In the genomic region with DNA sequence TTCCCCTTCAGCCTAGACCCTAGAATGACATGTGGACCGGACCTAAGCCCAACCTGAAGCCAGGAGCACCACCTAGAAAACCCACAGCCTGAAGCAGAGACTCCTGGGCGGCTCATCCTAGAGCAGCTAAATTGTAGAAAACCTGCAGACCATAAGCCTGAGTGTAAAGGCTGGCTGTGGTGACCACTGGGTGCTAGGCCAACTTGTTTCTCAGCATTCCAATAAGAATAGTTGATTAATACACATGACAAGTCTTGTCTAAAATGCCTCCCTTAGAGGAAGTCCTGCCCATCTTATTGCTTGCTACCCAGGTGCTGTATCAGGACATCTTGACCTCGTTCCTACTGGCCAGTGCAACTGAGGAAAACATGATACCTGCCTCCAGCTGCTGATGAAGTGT, we compare ENCODE assay signal across 22 cellular contexts. TPM values are rescaled to one million over a fixed set of nuclear protein-coding genes. Genes with fewer than 3 reads are reported as not detected.
DNase-seq lines count a peak whose midpoint lies in the region; FAIRE-seq and TF ChIP-seq lines count a peak whose summit lies in the region.
"Had no signal": no experiment of that assay in that cellular context is flagged by ENCODE, and none has a peak within 500 bp of the region (broad histone marks: within the 10 kb centered on the region; RNA-seq: fewer than 3 reads in every experiment).

No MANE protein-coding gene starts in this region.

- H3K27me3 Mint-ChIP-seq in activated CD4-positive, alpha-beta T cell treated with anti-CD3 and anti-CD28 coated beads, Interleukin-2, amount 10 ng/mL, durations not matched to agents 24 days and 14 days, result peaks cover 17% of the 10 kb centered on the region
- H3K27me3 Mint-ChIP-seq in activated CD4-positive, alpha-beta memory T cell treated with anti-CD3 and anti-CD28 coated beads for 36 hours, result peaks cover 16% of the 10 kb centered on the region

- TF ChIP-seq CTCF in epithelial cell of esophagus (IDR thresholded peaks at IDR 0.05; ENCODE audit: insufficient read depth, low read depth, low read length, missing control alignments), result no peak
- no peak for TF ChIP-seq CTCF in keratinocyte (optimal IDR thresholded peaks at IDR 0.05 in 1 of 3, IDR thresholded peaks at IDR 0.05 in 1 of 3, conservative IDR thresholded peaks at IDR 0.05 in 1 of 3; ENCODE audit: extremely low read depth in 1 of 3, insufficient read depth in 2 of 3, low read length in 3 of 3)

- intact Hi-C loops in activated CD4-positive, alpha-beta T cell treated with anti-CD3 and anti-CD28 coated beads, Interleukin-2, amount 10 ng/mL, durations not matched to agents 24 days and 14 days (cut with micrococcal nuclease), result no loop called here
- intact Hi-C loops in activated CD4-positive, alpha-beta memory T cell treated with anti-CD3 and anti-CD28 coated beads for 36 hours (cut with micrococcal nuclease), result no loop called here

- DNase-seq in activated CD4-positive, alpha-beta T cell treated with anti-CD3 and anti-CD28 coated beads, Interleukin-2, amount 10 ng/mL, durations not matched to agents 24 days and 14 days, result peak; percentile 40
- DNase-seq in activated CD4-positive, alpha-beta T cell treated with anti-CD3 and anti-CD28 coated beads for 4 hours, result no peak
- DNase-seq in epithelial cell of esophagus (ENCODE audit: low read depth) (peak; percentile 90), keratinocyte (ENCODE audit: low read depth, low spot score) (no peak), ACHN (no peak), RKO (ENCODE audit: low spot score) (no peak)
- DNase-seq in activated CD4-positive, alpha-beta memory T cell treated with anti-CD3 and anti-CD28 coated beads for 36 hours, result no peak
- DNase-seq: CD4-positive, alpha-beta memory T cell; DMS153; DMS79; GDM1; GOT3; H7; HFFc6 had no signal

- dilution Hi-C loops in keratinocyte (cut with MboI; ENCODE audit: extremely low pct_ligation_motif_present, low sequenced_read_pairs), result no loop called here

- H3K9me1 ChIP-seq in keratinocyte (ENCODE audit: control insufficient read depth, extremely low read depth, insufficient read depth, low read length), result no peaks in the 10 kb centered on the region

- H4K20me1 ChIP-seq in keratinocyte (ENCODE audit: control insufficient read depth, extremely low read depth, insufficient read depth, low read length), result no peaks in the 10 kb centered on the region
- H4K20me1 ChIP-seq: BLaER1 had no signal

- H3K9ac ChIP-seq in keratinocyte (ENCODE audit: control insufficient read depth, extremely low read depth, insufficient read depth, low read length), result no peak overlapping the region
- H3K9ac ChIP-seq: BLaER1 had no signal

- no peaks in the 10 kb centered on the region for H3K4me1 Mint-ChIP-seq in activated CD4-positive, alpha-beta T cell treated with anti-CD3 and anti-CD28 coated beads, Interleukin-2, amount 10 ng/mL, durations not matched to agents 24 days and 14 days
- H3K4me1 Mint-ChIP-seq in activated CD4-positive, alpha-beta memory T cell treated with anti-CD3 and anti-CD28 coated beads for 36 hours (ENCODE audit: low read depth), result no peaks in the 10 kb centered on the region
- H3K4me1 Mint-ChIP-seq: CD14-positive monocyte; CD4-positive, alpha-beta memory T cell had no signal

- CTCF ChIA-PET in activated CD4-positive, alpha-beta memory T cell treated with anti-CD3 and anti-CD28 coated beads for 36 hours (lab: Charles Lee), result no interaction called here

- POLR2A ChIA-PET in activated CD4-positive, alpha-beta memory T cell treated with anti-CD3 and anti-CD28 coated beads for 36 hours (lab: Charles Lee), result no interaction called here

- peaks cover 39% of the 10 kb centered on the region for H3K4me1 ChIP-seq in keratinocyte (ENCODE audit: control insufficient read depth, extremely low read depth, insufficient read depth, low read length)
- H3K4me1 ChIP-seq: A549 had no signal

- in situ Hi-C loops in ACHN (cut with HindIII; ENCODE audit: low pct_ligation_motif_present, low pct_unique_long_range_greater_than_20kb, low sequenced_read_pairs), result no loop called here

- H3K36me3 Mint-ChIP-seq in activated CD4-positive, alpha-beta T cell treated with anti-CD3 and anti-CD28 coated beads, Interleukin-2, amount 10 ng/mL, durations not matched to agents 24 days and 14 days (ENCODE audit: low read depth), result no peaks in the 10 kb centered on the region
- no peaks in the 10 kb centered on the region for H3K36me3 Mint-ChIP-seq in activated CD4-positive, alpha-beta memory T cell treated with anti-CD3 and anti-CD28 coated beads for 36 hours
- H3K36me3 Mint-ChIP-seq: CD14-positive monocyte; CD4-positive, alpha-beta memory T cell had no signal

- H3K4me3 ChIP-seq in epithelial cell of esophagus (ENCODE audit: low read length), result no peak overlapping the region
- H3K4me3 ChIP-seq in keratinocyte (ENCODE audit: control insufficient read depth in 2 of 3, extremely low read depth in 1 of 3, insufficient read depth in 2 of 3, low read depth in 1 of 3, low read length in 3 of 3), result no peak overlapping the region
- H3K4me3 ChIP-seq: A549, BLaER1 had no signal

- no peaks in the 10 kb centered on the region for H3K36me3 ChIP-seq in keratinocyte (ENCODE audit: control insufficient read depth in 2 of 2, extremely low read depth in 1 of 2, insufficient read depth in 2 of 2, low read length in 2 of 2)
- H3K36me3 ChIP-seq: BLaER1 had no signal

- no peak overlapping the region for H3K27ac ChIP-seq in keratinocyte (ENCODE audit: control insufficient read depth, insufficient read depth, low read length)
- H3K27ac ChIP-seq: 22Rv1, A549, BLaER1 had no signal

- no peaks in the 10 kb centered on the region for H3K79me2 ChIP-seq in keratinocyte (ENCODE audit: control insufficient read depth, insufficient read depth, low read length)

- H3K4me2 ChIP-seq in keratinocyte (ENCODE audit: control insufficient read depth, extremely low read depth, insufficient read depth, low read depth, low read length), result peak overlapping the region; percentile 56
- H3K4me2 ChIP-seq: A549 had no signal

- no peaks in the 10 kb centered on the region for H3K9me3 ChIP-seq in keratinocyte (ENCODE audit: control insufficient read depth, low read depth, low read length)
- H3K9me3 ChIP-seq: A549, BLaER1 had no signal

- H3K4me3 Mint-ChIP-seq in activated CD4-positive, alpha-beta T cell treated with anti-CD3 and anti-CD28 coated beads, Interleukin-2, amount 10 ng/mL, durations not matched to agents 24 days and 14 days, result no peak overlapping the region
- no peak overlapping the region for H3K4me3 Mint-ChIP-seq in activated CD4-positive, alpha-beta memory T cell treated with anti-CD3 and anti-CD28 coated beads for 36 hours
- H3K4me3 Mint-ChIP-seq: CD14-positive monocyte; CD4-positive, alpha-beta memory T cell; HFFc6 had no signal

- H3K27me3 ChIP-seq in keratinocyte (ENCODE audit: control insufficient read depth, extremely low read depth, insufficient read depth, low read length), result no peaks in the 10 kb centered on the region
- H3K27me3 ChIP-seq: BLaER1 had no signal

- no peaks in the 10 kb centered on the region for H3K9me3 Mint-ChIP-seq in activated CD4-positive, alpha-beta T cell treated with anti-CD3 and anti-CD28 coated beads, Interleukin-2, amount 10 ng/mL, durations not matched to agents 24 days and 14 days
- H3K9me3 Mint-ChIP-seq in activated CD4-positive, alpha-beta memory T cell treated with anti-CD3 and anti-CD28 coated beads for 36 hours, result peaks cover 4% of the 10 kb centered on the region

- no peak overlapping the region for H3K27ac Mint-ChIP-seq in activated CD4-positive, alpha-beta T cell treated with anti-CD3 and anti-CD28 coated beads, Interleukin-2, amount 10 ng/mL, durations not matched to agents 24 days and 14 days
- no peak overlapping the region for H3K27ac Mint-ChIP-seq in activated CD4-positive, alpha-beta memory T cell treated with anti-CD3 and anti-CD28 coated beads for 36 hours
- H3K27ac Mint-ChIP-seq: CD4-positive, alpha-beta memory T cell; HFFc6 had no signal

- peak; percentile 84 for FAIRE-seq in keratinocyte (lab: Jason Lieb, UNC)
- FAIRE-seq: A549, GM12892, GM18507, HTR-8/SVneo had no signal

- H2AFZ ChIP-seq in keratinocyte (ENCODE audit: control insufficient read depth, low read length), result no peak overlapping the region

RNA-seq across cellular contexts. Expression of a gene that starts 23.3 kb away (rescaled TPM):
- not detected in 2 replicates for total RNA-seq in activated CD4-positive, alpha-beta T cell treated with anti-CD3 and anti-CD28 coated beads, Interleukin-2, amount 10 ng/mL, durations not matched to agents 24 days and 14 days
- 0.02 to 0.06 TPM (median 0.04 TPM) in 3 replicates for polyA plus RNA-seq in keratinocyte
- not detected for polyA plus RNA-seq in keratinocyte (2011; ENCODE audit: low read depth)
- polyA plus RNA-seq in keratinocyte (2011; cell fraction: cytosol; rRNA removed), result 0.03 and 0.04 TPM in 2 replicates
- polyA plus RNA-seq in keratinocyte (2011; cell fraction: nucleus; rRNA removed), result 0.09 TPM in 1 of 2 replicates, not detected in the other
- polyA plus RNA-seq in keratinocyte (2012; ENCODE audit: low replicate concordance), result not detected in 2 replicates
- polyA minus RNA-seq in keratinocyte, result 0.10 TPM in 1 of 3 replicates, not detected in the others
- polyA minus RNA-seq in keratinocyte (2011; cell fraction: cytosol; rRNA and poly(A)+ RNA removed), result not detected
- not detected in 2 replicates for polyA minus RNA-seq in keratinocyte (2011; cell fraction: nucleus; rRNA and poly(A)+ RNA removed)
- not detected for total RNA-seq in activated CD4-positive, alpha-beta memory T cell treated with anti-CD3 and anti-CD28 coated beads for 36 hours
- total RNA-seq: CD4-positive, alpha-beta memory T cell; HFFc6 had no signal
- polyA plus RNA-seq: A549; AG04450; CD14-positive monocyte; CD4-positive, alpha-beta memory T cell had no signal

RNA-seq across cellular contexts. Expression of a gene that starts 49.1 kb away (rescaled TPM):
- not detected in 2 replicates for total RNA-seq in activated CD4-positive, alpha-beta T cell treated with anti-CD3 and anti-CD28 coated beads, Interleukin-2, amount 10 ng/mL, durations not matched to agents 24 days and 14 days
- polyA plus RNA-seq in keratinocyte, result 0.19 to 0.27 TPM (median 0.21 TPM) in 3 replicates
- polyA plus RNA-seq in keratinocyte (2011; ENCODE audit: low read depth), result 0.25 TPM
- polyA plus RNA-seq in keratinocyte (2011; cell fraction: cytosol; rRNA removed), result 0.13 TPM in 2 replicates
- polyA plus RNA-seq in keratinocyte (2011; cell fraction: nucleus; rRNA removed), result 0.59 and 0.63 TPM in 2 replicates
- polyA plus RNA-seq in keratinocyte (2012; ENCODE audit: low replicate concordance), result 0.39 and 0.79 TPM in 2 replicates
- polyA minus RNA-seq in keratinocyte, result 0.16 TPM in 1 of 3 replicates, not detected in the others
- not detected for polyA minus RNA-seq in keratinocyte (2011; cell fraction: cytosol; rRNA and poly(A)+ RNA removed)
- polyA minus RNA-seq in keratinocyte (2011; cell fraction: nucleus; rRNA and poly(A)+ RNA removed), result 0.11 and 0.16 TPM in 2 replicates
- total RNA-seq in activated CD4-positive, alpha-beta memory T cell treated with anti-CD3 and anti-CD28 coated beads for 36 hours, result not detected
- total RNA-seq: CD4-positive, alpha-beta memory T cell; HFFc6 had no signal
- polyA plus RNA-seq: A549; AG04450; CD14-positive monocyte; CD4-positive, alpha-beta memory T cell had no signal

Comparison
In these comparisons a context has a peak if more than half of its experiments do, and no peak if none do; other contexts are left out.
1. DNase-seq: peak in activated CD4-positive, alpha-beta T cell treated with anti-CD3 and anti-CD28 coated beads, Interleukin-2, amount 10 ng/mL, durations not matched to agents 24 days and 14 days (single experiment) and epithelial cell of esophagus (single experiment); none in activated CD4-positive, alpha-beta T cell treated with anti-CD3 and anti-CD28 coated beads for 4 hours (0 of 2), keratinocyte (single experiment), ACHN (single experiment), activated CD4-positive, alpha-beta memory T cell treated with anti-CD3 and anti-CD28 coated beads for 36 hours (single experiment) and RKO (single experiment).